8 cellular contexts compared by ENCODE assay signal in the genomic region with DNA sequence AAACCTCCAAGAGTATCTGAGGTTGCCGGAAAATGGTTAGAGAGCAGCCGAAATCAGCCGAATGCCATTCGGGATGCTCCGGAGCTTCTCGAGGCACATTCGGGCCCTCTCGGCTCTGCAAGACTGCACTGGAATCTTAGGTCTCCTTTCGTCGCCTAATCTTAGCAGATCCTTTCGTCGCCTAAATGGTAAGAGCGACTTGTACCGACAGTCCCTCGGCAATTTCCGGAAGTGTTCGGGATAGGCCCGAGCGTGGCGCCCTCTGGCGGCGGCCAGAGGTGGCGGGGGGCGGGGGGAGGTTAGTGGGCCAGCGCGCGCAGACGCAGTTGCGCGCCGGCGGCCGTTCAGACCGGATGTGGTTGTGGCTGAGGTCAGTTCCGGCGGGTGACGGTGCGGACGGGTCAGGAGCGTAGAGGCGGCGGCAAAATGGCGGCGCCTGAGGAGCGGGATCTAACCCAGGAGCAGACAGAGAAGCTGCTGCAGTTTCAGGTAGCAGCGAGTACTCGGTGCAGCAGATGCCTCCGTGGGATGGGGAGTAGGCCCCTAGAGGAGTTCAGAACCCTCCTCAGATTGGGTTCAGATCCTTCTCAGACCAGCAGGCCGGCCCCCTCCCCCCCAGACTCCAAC. TPM values are rescaled to one million over a fixed set of nuclear protein-coding genes. Genes with fewer than 3 reads are reported as not detected.
DNase-seq lines count a peak whose midpoint lies in the region; ATAC-seq lines count a peak whose summit lies in the region.

A gene with protein sequence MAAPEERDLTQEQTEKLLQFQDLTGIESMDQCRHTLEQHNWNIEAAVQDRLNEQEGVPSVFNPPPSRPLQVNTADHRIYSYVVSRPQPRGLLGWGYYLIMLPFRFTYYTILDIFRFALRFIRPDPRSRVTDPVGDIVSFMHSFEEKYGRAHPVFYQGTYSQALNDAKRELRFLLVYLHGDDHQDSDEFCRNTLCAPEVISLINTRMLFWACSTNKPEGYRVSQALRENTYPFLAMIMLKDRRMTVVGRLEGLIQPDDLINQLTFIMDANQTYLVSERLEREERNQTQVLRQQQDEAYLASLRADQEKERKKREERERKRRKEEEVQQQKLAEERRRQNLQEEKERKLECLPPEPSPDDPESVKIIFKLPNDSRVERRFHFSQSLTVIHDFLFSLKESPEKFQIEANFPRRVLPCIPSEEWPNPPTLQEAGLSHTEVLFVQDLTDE (plus strand): TSS at position 404 of the 627 bp plus-strand sequence. CDS start 23 bp downstream, at position 427.

- peak within 1 kb of the TSS; percentile 79 for H2AK5ac ChIP-seq in mesenchymal stem cell (ENCODE audit: low read length, severe bottlenecking)

- H3K27me3 ChIP-seq in HUES48 (ENCODE audit: control insufficient read depth, insufficient read depth, low read length) (no peaks in the 10 kb centered on the region), NT2/D1 (ENCODE audit: insufficient read depth, insufficient read length) (no peaks in the 10 kb centered on the region), endocrine pancreas (ENCODE audit: control insufficient read depth, insufficient read depth, low read length) (no peaks in the 10 kb centered on the region), mesenchymal stem cell (ENCODE audit: control insufficient read depth in 1 of 2, insufficient read depth in 1 of 2, low read length in 2 of 2) (no peaks in the 10 kb centered on the region)

- peak within 1 kb of the TSS; percentile 99 for H3K27ac ChIP-seq in HUES48 (ENCODE audit: low read depth, low read length)
- H3K27ac ChIP-seq in mesenchymal stem cell (ENCODE audit: low read length, poor library complexity, severe bottlenecking): peak within 1 kb of the TSS; percentile 97

- H4K91ac ChIP-seq in mesenchymal stem cell (ENCODE audit: low read length): peak within 1 kb of the TSS; percentile 90

- H3K4me1 ChIP-seq in HUES48 (ENCODE audit: control insufficient read depth, insufficient read depth, low read length): no peaks in the 10 kb centered on the region
- H3K4me1 ChIP-seq in NT2/D1 (ENCODE audit: insufficient read depth, insufficient read length): no peaks in the 10 kb centered on the region
- H3K4me1 ChIP-seq in endocrine pancreas (ENCODE audit: control insufficient read depth, insufficient read depth, low read length): peaks cover 11% of the 10 kb centered on the region
- H3K4me1 ChIP-seq in mesenchymal stem cell (ENCODE audit: control insufficient read depth, insufficient read depth, low read depth, low read length): peaks cover 5% of the 10 kb centered on the region

- peak within 1 kb of the TSS; percentile 95 for H2BK5ac ChIP-seq in mesenchymal stem cell (ENCODE audit: low read depth, low read length, poor library complexity, severe bottlenecking)

- peak within 1 kb of the TSS; percentile 99 for H3K27ac Mint-ChIP-seq in activated CD8-positive, alpha-beta memory T cell treated with anti-CD3 and anti-CD28 coated beads, Interleukin-2, amount 10 ng/mL, durations not matched to agents 7 days and 5 days

- DNase-seq in D341Med (ENCODE audit: low spot score): peak; percentile 99
- peak; percentile 95 for DNase-seq in NT2/D1 (ENCODE audit: low read depth, low spot score)
- peak; percentile 97 for DNase-seq in activated CD8-positive, alpha-beta memory T cell treated with anti-CD3 and anti-CD28 coated beads, Interleukin-2, amount 10 ng/mL, durations not matched to agents 7 days and 5 days
- peak; percentile 99 for DNase-seq in mesenchymal stem cell
- peak; percentile 99 for DNase-seq in stimulated activated CD8-positive, alpha-beta memory T cell treated with anti-CD3 and anti-CD28 coated beads, Interleukin-12 subunit alpha, Interleukin-12 subunit beta, amount 100 ng/mL, for 4 hours (ENCODE audit: low read depth)

- H3K9me3 Mint-ChIP-seq in activated CD8-positive, alpha-beta memory T cell treated with anti-CD3 and anti-CD28 coated beads, Interleukin-2, amount 10 ng/mL, durations not matched to agents 7 days and 5 days (ENCODE audit: low read depth): no peaks in the 10 kb centered on the region

- WGBS in mesenchymal stem cell: 1% methylated on average over 47 of the region's 49 CpGs

- CTCF ChIA-PET in activated CD8-positive, alpha-beta memory T cell treated with anti-CD3 and anti-CD28 coated beads, Interleukin-2, amount 10 ng/mL, durations not matched to agents 7 days and 5 days (lab: Charles Lee): interaction anchor here (0.7 to 4.7 kb wide), 23 partner anchors 8 to 212 kb away, joined by 3 to 30 read pairs (median 7); a partner anchor contains a TSS

- peak within 1 kb of the TSS; percentile 99 for H4K8ac ChIP-seq in mesenchymal stem cell (ENCODE audit: low read length)

- H3K18ac ChIP-seq in mesenchymal stem cell (ENCODE audit: low read depth in 1 of 2, low read length in 2 of 2): peak within 1 kb of the TSS; percentile 93 to 96

- peaks cover 2% of the 10 kb centered on the region for H3K27me3 Mint-ChIP-seq in activated CD8-positive, alpha-beta memory T cell treated with anti-CD3 and anti-CD28 coated beads, Interleukin-2, amount 10 ng/mL, durations not matched to agents 7 days and 5 days

- ATAC-seq in GM21390 (IDR thresholded peaks at IDR 0.05; ENCODE audit: unreplicated experiment): peak; percentile 92
- peak; percentile 95 for ATAC-seq in activated CD8-positive, alpha-beta memory T cell treated with anti-CD3 and anti-CD28 coated beads, Interleukin-2, amount 10 ng/mL, durations not matched to agents 7 days and 5 days

- peak within 1 kb of the TSS; percentile 48 for H2AFZ ChIP-seq in mesenchymal stem cell (ENCODE audit: low read depth, low read length)

- H3K4me3 ChIP-seq in HUES48 (ENCODE audit: low read depth, low read length) (peak within 1 kb of the TSS; percentile 99), NT2/D1 (ENCODE audit: insufficient read length, low read depth) (peak within 1 kb of the TSS; percentile 96), endocrine pancreas (ENCODE audit: control insufficient read depth, insufficient read depth, low read length) (peak within 1 kb of the TSS; percentile 91), mesenchymal stem cell (ENCODE audit: insufficient read depth in 1 of 2, low read depth in 1 of 2, low read length in 2 of 2) (peak within 1 kb of the TSS; percentile 97 to 100)

- H3K36me3 ChIP-seq in HUES48 (ENCODE audit: control insufficient read depth, insufficient read depth, low read length): peaks cover 10% of the 10 kb centered on the region
- H3K36me3 ChIP-seq in NT2/D1 (ENCODE audit: insufficient read depth, insufficient read length, low read length): peaks cover 13% of the 10 kb centered on the region
- no peaks in the 10 kb centered on the region for H3K36me3 ChIP-seq in endocrine pancreas (ENCODE audit: control insufficient read depth, insufficient read depth, low read length)
- peaks cover 0 to 5% of the 10 kb centered on the region in 2 experiments for H3K36me3 ChIP-seq in mesenchymal stem cell (ENCODE audit: control insufficient read depth in 1 of 2, insufficient read depth in 2 of 2, low read depth in 1 of 2, low read length in 2 of 2)

- H3K9ac ChIP-seq in HUES48 (ENCODE audit: low read depth, low read length) (peak within 1 kb of the TSS; percentile 95), NT2/D1 (ENCODE audit: insufficient read length, low read depth) (peak within 1 kb of the TSS; percentile 97), endocrine pancreas (ENCODE audit: control insufficient read depth, insufficient read depth, low read length) (peak within 1 kb of the TSS; percentile 94), mesenchymal stem cell (ENCODE audit: low read length) (peak within 1 kb of the TSS; percentile 100)

- peak within 1 kb of the TSS; percentile 57 for H2BK120ac ChIP-seq in mesenchymal stem cell (ENCODE audit: low read depth, low read length)

- H3K79me1 ChIP-seq in mesenchymal stem cell (replicated peaks; ENCODE audit: low read length, poor library complexity, severe bottlenecking): no peaks in the 10 kb centered on the region

- H3K4me2 ChIP-seq in mesenchymal stem cell (ENCODE audit: low read length, poor library complexity, severe bottlenecking): peak within 1 kb of the TSS; percentile 81

- H3K9me3 ChIP-seq in HUES48 (ENCODE audit: control insufficient read depth, insufficient read depth, low read length) (no peaks in the 10 kb centered on the region), NT2/D1 (ENCODE audit: insufficient read depth, low read length) (no peaks in the 10 kb centered on the region), endocrine pancreas (ENCODE audit: control insufficient read depth, low read length) (no peaks in the 10 kb centered on the region), mesenchymal stem cell (ENCODE audit: control insufficient read depth, low read length) (no peaks in the 10 kb centered on the region)

- peak within 1 kb of the TSS; percentile 25 to 43 for H2BK12ac ChIP-seq in mesenchymal stem cell (ENCODE audit: low read length in 2 of 2)

- peak within 1 kb of the TSS; percentile 87 to 96 for H3K4ac ChIP-seq in mesenchymal stem cell (ENCODE audit: low read depth in 1 of 2, low read length in 2 of 2)

- H3K4me1 Mint-ChIP-seq in activated CD8-positive, alpha-beta memory T cell treated with anti-CD3 and anti-CD28 coated beads, Interleukin-2, amount 10 ng/mL, durations not matched to agents 7 days and 5 days: peaks cover 32% of the 10 kb centered on the region

- peak within 1 kb of the TSS; percentile 98 for H3K4me3 Mint-ChIP-seq in activated CD8-positive, alpha-beta memory T cell treated with anti-CD3 and anti-CD28 coated beads, Interleukin-2, amount 10 ng/mL, durations not matched to agents 7 days and 5 days

- peaks cover 7% of the 10 kb centered on the region for H3K36me3 Mint-ChIP-seq in activated CD8-positive, alpha-beta memory T cell treated with anti-CD3 and anti-CD28 coated beads, Interleukin-2, amount 10 ng/mL, durations not matched to agents 7 days and 5 days

- peak within 1 kb of the TSS; percentile 61 to 77 for H3K23ac ChIP-seq in mesenchymal stem cell (ENCODE audit: low read length in 2 of 2)

- H2BK15ac ChIP-seq in mesenchymal stem cell (ENCODE audit: low read depth, poor library complexity, severe bottlenecking): peak within 1 kb of the TSS; percentile 77

- peak within 1 kb of the TSS; percentile 62 to 90 for H3K14ac ChIP-seq in mesenchymal stem cell (ENCODE audit: low read length in 2 of 2)

RNA-seq across cellular contexts. Expression of the gene that starts here (rescaled TPM):
- total RNA-seq in activated CD8-positive, alpha-beta memory T cell treated with anti-CD3 and anti-CD28 coated beads, Interleukin-2, amount 10 ng/mL, durations not matched to agents 7 days and 5 days: 10 to 100 TPM; 29.9 to 38.7 TPM
- 45.1 TPM for polyA plus RNA-seq in mesenchymal stem cell (2013, experiment 1 of 2)
- polyA plus RNA-seq in mesenchymal stem cell (2013, experiment 2 of 2): 44.4 TPM

Comparison
In these comparisons a context has a peak if more than half of its experiments do, and no peak if none do; other contexts are left out.
1. Peak in every context shown above with its lines: DNase-seq, ATAC-seq, H3K4me3 ChIP-seq and H3K27ac ChIP-seq.